In the genomic region with DNA sequence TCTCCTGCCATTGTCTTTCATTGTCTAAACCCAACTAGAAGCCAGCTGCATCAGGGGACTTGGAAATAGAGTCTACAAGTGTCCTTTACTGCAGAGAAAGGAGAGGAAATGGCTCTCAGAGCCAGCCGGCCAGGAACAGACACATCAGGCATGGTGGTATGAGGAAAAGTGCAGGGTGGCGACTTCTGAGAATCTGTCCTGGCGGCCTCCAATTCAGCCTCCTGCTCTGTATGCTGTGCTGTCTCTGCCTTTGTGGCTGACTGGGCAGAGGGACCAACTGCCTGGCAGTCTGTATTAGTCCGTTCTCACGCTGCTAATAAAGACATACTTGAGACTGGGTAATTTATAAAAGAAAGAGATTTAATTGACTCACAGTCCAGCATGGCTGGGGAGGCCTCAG, we compare ENCODE assay signal across 27 cellular contexts. TPM values are rescaled to one million over a fixed set of nuclear protein-coding genes. Genes with fewer than 3 reads are reported as not detected.
DNase-seq lines count a peak whose midpoint lies in the region; ATAC-seq and TF ChIP-seq lines count a peak whose summit lies in the region.
"Had no signal": no experiment of that assay in that cellular context is flagged by ENCODE, and none has a peak within 500 bp of the region (broad histone marks: within the 10 kb centered on the region; RNA-seq: fewer than 3 reads in every experiment).

No MANE protein-coding gene starts in this region.

- peaks cover 57% of the 10 kb centered on the region for H3K9me3 Mint-ChIP-seq in WTC11

- TF ChIP-seq CTCF in WTC11 (IDR thresholded peaks at IDR 0.05), result no peak

- CTCF ChIA-PET in WTC11 (lab: Charles Lee), result no interaction called here

- no peak for ATAC-seq in WTC11
- ATAC-seq in GM21447 (IDR thresholded peaks at IDR 0.05; ENCODE audit: unreplicated experiment), result no peak
- ATAC-seq: A549 had no signal

- peaks cover 12% of the 10 kb centered on the region for H3K27me3 Mint-ChIP-seq in WTC11 (ENCODE audit: low read depth)
- H3K27me3 Mint-ChIP-seq: B cell; CD8-positive, alpha-beta memory T cell had no signal

- DNase-seq in anterior cingulate cortex (lab: John Stamatoyannopoulos, UW), result peak in 44 of 58 donors; percentile 2 to 88 (median 46)
- peak; percentile 29 to 63 for DNase-seq in hippocampal formation (lab: John Stamatoyannopoulos, UW)
- DNase-seq in pons (ENCODE audit: low spot score), result peak; percentile 50
- DNase-seq in WTC11 (ENCODE audit: low spot score), result no peak
- no peak for DNase-seq in cortex of kidney (lab: John Stamatoyannopoulos, UW)
- DNase-seq in mesenteric fat pad (ENCODE audit: low spot score), result no peak
- DNase-seq: Calu3; CD8-positive, alpha-beta memory T cell; DMS153; DND-41; GM23248; H7; HFFc6; KBM-7; MV-4-11; NCI-H1105; NCI-H1436 treated with DMSO at 0.1 percent for 48 hours; NCI-H187 treated with DMSO at 0.1 percent for 48 hours; NCI-H446; NCI-H524 treated with DMSO at 0.1 percent for 48 hours; NCI-H774; SIG-M5 had no signal

- POLR2A ChIA-PET in WTC11 (lab: Charles Lee), result no interaction called here

- no peak overlapping the region for H3K27ac Mint-ChIP-seq in WTC11
- H3K27ac Mint-ChIP-seq: B cell; CD8-positive, alpha-beta memory T cell; HFFc6 had no signal

- H3K4me1 Mint-ChIP-seq in WTC11, result no peaks in the 10 kb centered on the region
- H3K4me1 Mint-ChIP-seq: B cell; CD8-positive, alpha-beta memory T cell had no signal

- no peak overlapping the region for H3K4me3 Mint-ChIP-seq in WTC11
- H3K4me3 Mint-ChIP-seq: B cell; CD8-positive, alpha-beta memory T cell; HFFc6 had no signal

- peaks cover 23% of the 10 kb centered on the region for H3K36me3 Mint-ChIP-seq in WTC11
- H3K36me3 Mint-ChIP-seq: CD8-positive, alpha-beta memory T cell had no signal

TF ChIP-seq in WTC11, 78 proteins besides CTCF, POLR2A, EP300 and RAD21 (continues in another document):
- no peak for TF ChIP-seq NFE2L1 (CRISPR knock-in tag; IDR thresholded peaks at IDR 0.05)
- no peak for TF ChIP-seq ZNF263 (CRISPR knock-in tag; IDR thresholded peaks at IDR 0.05; ENCODE audit: low read depth)
- TF ChIP-seq TEAD1 (CRISPR knock-in tag; IDR thresholded peaks at IDR 0.05), result no peak
- TF ChIP-seq FOXJ3 (CRISPR knock-in tag; IDR thresholded peaks at IDR 0.05; ENCODE audit: borderline replicate concordance), result no peak
- TF ChIP-seq, protein P1, sequence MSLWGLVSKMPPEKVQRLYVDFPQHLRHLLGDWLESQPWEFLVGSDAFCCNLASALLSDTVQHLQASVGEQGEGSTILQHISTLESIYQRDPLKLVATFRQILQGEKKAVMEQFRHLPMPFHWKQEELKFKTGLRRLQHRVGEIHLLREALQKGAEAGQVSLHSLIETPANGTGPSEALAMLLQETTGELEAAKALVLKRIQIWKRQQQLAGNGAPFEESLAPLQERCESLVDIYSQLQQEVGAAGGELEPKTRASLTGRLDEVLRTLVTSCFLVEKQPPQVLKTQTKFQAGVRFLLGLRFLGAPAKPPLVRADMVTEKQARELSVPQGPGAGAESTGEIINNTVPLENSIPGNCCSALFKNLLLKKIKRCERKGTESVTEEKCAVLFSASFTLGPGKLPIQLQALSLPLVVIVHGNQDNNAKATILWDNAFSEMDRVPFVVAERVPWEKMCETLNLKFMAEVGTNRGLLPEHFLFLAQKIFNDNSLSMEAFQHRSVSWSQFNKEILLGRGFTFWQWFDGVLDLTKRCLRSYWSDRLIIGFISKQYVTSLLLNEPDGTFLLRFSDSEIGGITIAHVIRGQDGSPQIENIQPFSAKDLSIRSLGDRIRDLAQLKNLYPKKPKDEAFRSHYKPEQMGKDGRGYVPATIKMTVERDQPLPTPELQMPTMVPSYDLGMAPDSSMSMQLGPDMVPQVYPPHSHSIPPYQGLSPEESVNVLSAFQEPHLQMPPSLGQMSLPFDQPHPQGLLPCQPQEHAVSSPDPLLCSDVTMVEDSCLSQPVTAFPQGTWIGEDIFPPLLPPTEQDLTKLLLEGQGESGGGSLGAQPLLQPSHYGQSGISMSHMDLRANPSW (CRISPR knock-in tag; conservative IDR thresholded peaks at IDR 0.05; ENCODE audit: low read depth), result no peak
- TF ChIP-seq, protein P2, sequence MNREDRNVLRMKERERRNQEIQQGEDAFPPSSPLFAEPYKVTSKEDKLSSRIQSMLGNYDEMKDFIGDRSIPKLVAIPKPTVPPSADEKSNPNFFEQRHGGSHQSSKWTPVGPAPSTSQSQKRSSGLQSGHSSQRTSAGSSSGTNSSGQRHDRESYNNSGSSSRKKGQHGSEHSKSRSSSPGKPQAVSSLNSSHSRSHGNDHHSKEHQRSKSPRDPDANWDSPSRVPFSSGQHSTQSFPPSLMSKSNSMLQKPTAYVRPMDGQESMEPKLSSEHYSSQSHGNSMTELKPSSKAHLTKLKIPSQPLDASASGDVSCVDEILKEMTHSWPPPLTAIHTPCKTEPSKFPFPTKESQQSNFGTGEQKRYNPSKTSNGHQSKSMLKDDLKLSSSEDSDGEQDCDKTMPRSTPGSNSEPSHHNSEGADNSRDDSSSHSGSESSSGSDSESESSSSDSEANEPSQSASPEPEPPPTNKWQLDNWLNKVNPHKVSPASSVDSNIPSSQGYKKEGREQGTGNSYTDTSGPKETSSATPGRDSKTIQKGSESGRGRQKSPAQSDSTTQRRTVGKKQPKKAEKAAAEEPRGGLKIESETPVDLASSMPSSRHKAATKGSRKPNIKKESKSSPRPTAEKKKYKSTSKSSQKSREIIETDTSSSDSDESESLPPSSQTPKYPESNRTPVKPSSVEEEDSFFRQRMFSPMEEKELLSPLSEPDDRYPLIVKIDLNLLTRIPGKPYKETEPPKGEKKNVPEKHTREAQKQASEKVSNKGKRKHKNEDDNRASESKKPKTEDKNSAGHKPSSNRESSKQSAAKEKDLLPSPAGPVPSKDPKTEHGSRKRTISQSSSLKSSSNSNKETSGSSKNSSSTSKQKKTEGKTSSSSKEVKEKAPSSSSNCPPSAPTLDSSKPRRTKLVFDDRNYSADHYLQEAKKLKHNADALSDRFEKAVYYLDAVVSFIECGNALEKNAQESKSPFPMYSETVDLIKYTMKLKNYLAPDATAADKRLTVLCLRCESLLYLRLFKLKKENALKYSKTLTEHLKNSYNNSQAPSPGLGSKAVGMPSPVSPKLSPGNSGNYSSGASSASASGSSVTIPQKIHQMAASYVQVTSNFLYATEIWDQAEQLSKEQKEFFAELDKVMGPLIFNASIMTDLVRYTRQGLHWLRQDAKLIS (CRISPR knock-in tag; IDR thresholded peaks at IDR 0.05; ENCODE audit: borderline replicate concordance), result no peak
- TF ChIP-seq, protein P3, sequence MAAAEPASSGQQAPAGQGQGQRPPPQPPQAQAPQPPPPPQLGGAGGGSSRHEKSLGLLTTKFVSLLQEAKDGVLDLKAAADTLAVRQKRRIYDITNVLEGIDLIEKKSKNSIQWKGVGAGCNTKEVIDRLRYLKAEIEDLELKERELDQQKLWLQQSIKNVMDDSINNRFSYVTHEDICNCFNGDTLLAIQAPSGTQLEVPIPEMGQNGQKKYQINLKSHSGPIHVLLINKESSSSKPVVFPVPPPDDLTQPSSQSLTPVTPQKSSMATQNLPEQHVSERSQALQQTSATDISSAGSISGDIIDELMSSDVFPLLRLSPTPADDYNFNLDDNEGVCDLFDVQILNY (CRISPR knock-in tag; IDR thresholded peaks at IDR 0.05), result no peak
- TF ChIP-seq, protein P4, sequence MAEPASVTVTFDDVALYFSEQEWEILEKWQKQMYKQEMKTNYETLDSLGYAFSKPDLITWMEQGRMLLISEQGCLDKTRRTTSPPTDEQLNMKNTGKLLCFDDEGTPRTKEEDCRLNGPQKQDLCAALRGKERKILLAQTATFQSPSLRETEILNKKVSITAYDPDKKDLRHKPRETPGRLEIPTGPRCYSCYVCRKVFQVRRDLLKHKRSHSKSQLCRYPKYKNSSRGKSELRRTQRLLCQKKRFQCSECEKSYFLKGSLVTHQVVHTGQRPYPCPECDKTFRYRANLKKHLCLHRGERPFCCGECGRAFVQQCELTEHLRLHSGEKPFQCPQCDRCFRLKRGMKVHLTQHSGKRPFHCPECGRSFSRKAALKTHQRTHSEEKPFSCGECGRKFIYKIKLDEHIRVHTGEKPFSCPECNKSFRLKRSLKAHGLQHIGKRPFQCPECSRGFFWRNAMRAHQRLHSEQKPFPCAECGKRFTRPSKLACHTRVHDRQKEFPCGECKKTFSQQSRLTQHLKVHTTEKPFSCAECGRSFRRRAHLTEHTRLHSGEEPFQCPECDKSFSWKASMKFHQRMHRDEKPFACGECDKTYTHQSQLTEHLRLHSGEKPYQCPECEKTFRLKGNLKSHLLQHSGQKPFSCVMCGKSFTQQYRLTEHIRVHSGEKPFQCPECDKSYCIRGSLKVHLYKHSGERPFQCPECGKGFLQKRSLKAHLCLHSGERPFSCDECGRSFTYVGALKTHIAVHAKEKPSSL (CRISPR knock-in tag; conservative IDR thresholded peaks at IDR 0.05), result no peak
- TF ChIP-seq, protein P5, sequence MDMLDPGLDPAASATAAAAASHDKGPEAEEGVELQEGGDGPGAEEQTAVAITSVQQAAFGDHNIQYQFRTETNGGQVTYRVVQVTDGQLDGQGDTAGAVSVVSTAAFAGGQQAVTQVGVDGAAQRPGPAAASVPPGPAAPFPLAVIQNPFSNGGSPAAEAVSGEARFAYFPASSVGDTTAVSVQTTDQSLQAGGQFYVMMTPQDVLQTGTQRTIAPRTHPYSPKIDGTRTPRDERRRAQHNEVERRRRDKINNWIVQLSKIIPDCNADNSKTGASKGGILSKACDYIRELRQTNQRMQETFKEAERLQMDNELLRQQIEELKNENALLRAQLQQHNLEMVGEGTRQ (CRISPR knock-in tag; IDR thresholded peaks at IDR 0.05), result no peak
- no peak for TF ChIP-seq TCF7 (CRISPR knock-in tag; IDR thresholded peaks at IDR 0.05; ENCODE audit: low read depth)
- TF ChIP-seq, protein P6, sequence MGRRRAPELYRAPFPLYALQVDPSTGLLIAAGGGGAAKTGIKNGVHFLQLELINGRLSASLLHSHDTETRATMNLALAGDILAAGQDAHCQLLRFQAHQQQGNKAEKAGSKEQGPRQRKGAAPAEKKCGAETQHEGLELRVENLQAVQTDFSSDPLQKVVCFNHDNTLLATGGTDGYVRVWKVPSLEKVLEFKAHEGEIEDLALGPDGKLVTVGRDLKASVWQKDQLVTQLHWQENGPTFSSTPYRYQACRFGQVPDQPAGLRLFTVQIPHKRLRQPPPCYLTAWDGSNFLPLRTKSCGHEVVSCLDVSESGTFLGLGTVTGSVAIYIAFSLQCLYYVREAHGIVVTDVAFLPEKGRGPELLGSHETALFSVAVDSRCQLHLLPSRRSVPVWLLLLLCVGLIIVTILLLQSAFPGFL (CRISPR knock-in tag; IDR thresholded peaks at IDR 0.05; ENCODE audit: borderline replicate concordance), result no peak
- no peak for TF ChIP-seq ELF4 (CRISPR knock-in tag; IDR thresholded peaks at IDR 0.05; ENCODE audit: low read depth)
- no peak for TF ChIP-seq HMGA2 (CRISPR knock-in tag; IDR thresholded peaks at IDR 0.05)

RNA-seq across cellular contexts. Expression of a gene that starts 36.8 kb away (rescaled TPM):
- total RNA-seq in WTC11 (2021), result 2.8 to 4.5 TPM (median 3.7 TPM) in 3 replicates
- not detected for total RNA-seq in mesenteric fat pad
- total RNA-seq: B cell; CD8-positive, alpha-beta memory T cell; GM23248; HFFc6; LHCN-M2; MCF 10A had no signal

Comparison
In these comparisons a context has a peak if more than half of its experiments do, and no peak if none do; other contexts are left out.
1. DNase-seq: peak in anterior cingulate cortex (44 of 58), hippocampal formation (2 of 2) and pons (single experiment); none in WTC11 (single experiment), cortex of kidney (single experiment) and mesenteric fat pad (single experiment).